Comparison of ENCODE assay signal across 11 cellular contexts in the genomic region with DNA sequence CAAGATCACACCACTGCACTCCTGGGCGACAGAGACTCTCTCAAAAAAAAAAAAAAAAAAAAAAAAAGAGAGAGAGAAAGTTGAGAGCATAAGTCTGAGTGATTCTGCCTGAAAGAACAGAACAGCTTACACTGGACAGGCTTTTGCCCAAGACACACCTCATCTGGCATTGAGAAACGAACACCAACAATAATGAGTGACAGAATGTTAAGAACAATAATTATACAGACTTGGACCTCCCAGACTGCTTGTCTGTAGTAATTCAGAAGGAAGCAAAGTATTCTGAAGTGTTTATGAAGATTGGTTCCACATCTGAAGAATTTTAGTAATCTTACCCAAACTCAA. TPM values are rescaled to one million over a fixed set of nuclear protein-coding genes. Genes with fewer than 3 reads are reported as not detected.
A peak's percentile ranks its signal among the peaks of the same experiment; 100 is the strongest.
DNase-seq lines count a peak whose midpoint lies in the region; ATAC-seq and TF ChIP-seq lines count a peak whose summit lies in the region.
"Had no signal": no experiment of that assay in that cellular context is flagged by ENCODE, and none has a peak within 500 bp of the region (broad histone marks: within the 10 kb centered on the region; RNA-seq: fewer than 3 reads in every experiment).

No MANE protein-coding gene starts in this region.

- ATAC-seq in GM18861 (IDR thresholded peaks at IDR 0.05; ENCODE audit: unreplicated experiment) (peak; percentile 4), HG03565 (IDR thresholded peaks at IDR 0.05; ENCODE audit: unreplicated experiment) (peak; percentile 20)
- ATAC-seq in activated T-cell treated with anti-CD3 and anti-CD28 coated beads, Interleukin-2, amount 50 U/mL, for 4 hours: no peak

- peaks cover 7% of the 10 kb centered on the region for H3K36me3 Mint-ChIP-seq in HFFc6 (ENCODE audit: low read depth)
- H3K36me3 Mint-ChIP-seq in activated T-cell treated with anti-CD3 and anti-CD28 coated beads, Interleukin-2, amount 50 U/mL, for 4 hours (ENCODE audit: insufficient read depth): peaks cover 2% of the 10 kb centered on the region

- H3K9me3 ChIP-seq in osteoblast (ENCODE audit: low read depth, low read length): no peaks in the 10 kb centered on the region

- no peak overlapping the region for H3K4me2 ChIP-seq in osteoblast (ENCODE audit: insufficient read depth, low read length)

- H3K79me2 ChIP-seq in osteoblast (ENCODE audit: insufficient read depth, low read length): peaks cover 23% of the 10 kb centered on the region

- no peaks in the 10 kb centered on the region for H3K36me3 ChIP-seq in osteoblast (ENCODE audit: insufficient read depth, low read length)

- H3K27ac ChIP-seq in osteoblast (ENCODE audit: low read depth, low read length): peak overlapping the region; percentile 46
- H3K27ac ChIP-seq: RWPE1 had no signal

- peaks cover 44% of the 10 kb centered on the region for H3K4me1 Mint-ChIP-seq in HFFc6 (ENCODE audit: low read depth)
- H3K4me1 Mint-ChIP-seq in activated T-cell treated with anti-CD3 and anti-CD28 coated beads, Interleukin-2, amount 50 U/mL, for 4 hours (ENCODE audit: low read depth): peaks cover 2% of the 10 kb centered on the region

- TF ChIP-seq CTCF in HFFc6 (IDR thresholded peaks at IDR 0.05) (no peak), osteoblast (IDR thresholded peaks at IDR 0.05; ENCODE audit: extremely low read depth, low read depth, low read length) (no peak)

- no peaks in the 10 kb centered on the region for H3K27me3 Mint-ChIP-seq in HFFc6 (ENCODE audit: insufficient read depth)
- H3K27me3 Mint-ChIP-seq in activated T-cell treated with anti-CD3 and anti-CD28 coated beads, Interleukin-2, amount 50 U/mL, for 4 hours (ENCODE audit: low read depth): no peaks in the 10 kb centered on the region

- H3K27me3 ChIP-seq in osteoblast (ENCODE audit: insufficient read depth, low read length): no peaks in the 10 kb centered on the region

- no peaks in the 10 kb centered on the region for H3K9me3 Mint-ChIP-seq in HFFc6
- no peaks in the 10 kb centered on the region for H3K9me3 Mint-ChIP-seq in activated T-cell treated with anti-CD3 and anti-CD28 coated beads, Interleukin-2, amount 50 U/mL, for 4 hours

- H3K4me1 ChIP-seq in osteoblast (ENCODE audit: insufficient read depth, low read length): peaks cover 11% of the 10 kb centered on the region

- H3K4me3 Mint-ChIP-seq in HFFc6: peak overlapping the region; percentile 80
- no peak overlapping the region for H3K4me3 Mint-ChIP-seq in activated T-cell treated with anti-CD3 and anti-CD28 coated beads, Interleukin-2, amount 50 U/mL, for 4 hours

- no peak for DNase-seq in HFFc6
- DNase-seq in osteoblast (ENCODE audit: insufficient read length, low spot score, missing footprints): no peak
- DNase-seq in activated T-cell treated with anti-CD3 and anti-CD28 coated beads, Interleukin-2, amount 50 U/mL, for 4 hours: no peak
- DNase-seq in activated naive CD4-positive, alpha-beta T cell treated with anti-CD3 and anti-CD28 coated beads, Interleukin-2, amount 50 U/mL, for 16 hours: no peak
- DNase-seq in DMS53 (lab: John Stamatoyannopoulos, UW): no peak
- DNase-seq in NCI-H446 treated with DMSO at 0.1 percent for 48 hours (lab: John Stamatoyannopoulos, UW): no peak
- DNase-seq: activated CD4-positive, alpha-beta T cell treated with anti-CD3 and anti-CD28 coated beads for 48 hours; NCI-H1694 had no signal

- no peak overlapping the region for H2AFZ ChIP-seq in osteoblast (ENCODE audit: low read length)

- peak overlapping the region; percentile 84 for H3K27ac Mint-ChIP-seq in HFFc6

- H3K4me3 ChIP-seq in osteoblast (ENCODE audit: insufficient read depth, low read length): no peak overlapping the region

- H4K20me1 ChIP-seq in osteoblast (ENCODE audit: insufficient read depth, low read length): no peaks in the 10 kb centered on the region

RNA-seq across cellular contexts. Expression of gene ABCC4, which starts 20.0 kb away (rescaled TPM):
- 10 to 100 TPM; 24.7 to 28.4 (median 26.0) TPM for total RNA-seq in HFFc6 (2021; fragmentation: NEBNext Ultra II Directional; extraction: Animal tissue kit (Norgen Biotek cat#: 25700))
- 27.5 and 41.5 TPM in 2 replicates for total RNA-seq in osteoblast
- 10 to 100 TPM; 17.6 to 18.5 (median 18.3) TPM for total RNA-seq in activated T-cell treated with anti-CD3 and anti-CD28 coated beads, Interleukin-2, amount 50 U/mL, for 4 hours

Comparison
In these comparisons a context has a peak if more than half of its experiments do, and no peak if none do; other contexts are left out.
1. ATAC-seq: peak in GM18861 (single experiment) and HG03565 (single experiment); none in activated T-cell treated with anti-CD3 and anti-CD28 coated beads, Interleukin-2, amount 50 U/mL, for 4 hours (0 of 2).